16 cellular contexts compared by ENCODE assay signal in the genomic region with DNA sequence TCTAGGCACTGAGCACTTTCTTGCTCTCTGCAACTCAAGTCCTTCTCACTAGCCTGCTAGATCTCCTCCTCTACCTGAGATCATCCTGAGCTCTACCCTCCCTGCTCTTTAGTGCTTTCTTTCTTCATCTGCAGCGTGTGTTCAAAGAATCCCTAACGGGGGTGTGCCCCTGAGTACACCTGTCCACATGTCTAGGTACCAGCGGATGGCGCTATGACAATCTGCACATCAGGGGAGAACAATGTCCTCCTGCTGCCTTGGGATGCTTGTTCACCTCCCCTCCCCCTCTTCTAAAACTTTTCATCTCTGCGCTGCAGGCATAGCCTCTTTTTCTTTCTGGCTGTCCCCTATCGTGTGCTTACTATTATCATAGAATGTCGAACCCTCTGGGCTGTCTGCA.
"Had no signal": no experiment of that assay in that cellular context is flagged by ENCODE, and none has a peak within 500 bp of the region (broad histone marks: within the 10 kb centered on the region; RNA-seq: fewer than 3 reads in every experiment).

No MANE protein-coding gene starts in this region.

- H3K4me1 ChIP-seq: colonic mucosa, heart left ventricle had no signal

- H3K9me3 ChIP-seq: colonic mucosa, gastrocnemius medialis, heart left ventricle, mucosa of descending colon, suprapubic skin had no signal

- H3K27me3 ChIP-seq: colonic mucosa, gastrocnemius medialis, suprapubic skin had no signal

- H3K4me2 ChIP-seq: smooth muscle cell had no signal

- ATAC-seq: activated T-cell treated with anti-CD3 and anti-CD28 coated beads, Interleukin-2, amount 50 U/mL, for 72 hours; esophagus mucosa; gastrocnemius medialis; heart left ventricle; mucosa of descending colon; sciatic nerve had no signal

- H3K27ac ChIP-seq: colonic mucosa, heart left ventricle, suprapubic skin had no signal

- H3K36me3 ChIP-seq: colonic mucosa had no signal

- DNase-seq: activated CD4-positive, alpha-beta T cell treated with anti-CD3 and anti-CD28 coated beads for 1 hour; activated effector memory CD4-positive, alpha-beta T cell treated with anti-CD3 and anti-CD28 coated beads, Interleukin-2, amount 50 U/mL, for 16 hours; activated naive CD4-positive, alpha-beta T cell treated with anti-CD3 and anti-CD28 coated beads, Interleukin-2, amount 50 U/mL, for 16 hours; activated T-cell treated with anti-CD3 and anti-CD28 coated beads, Interleukin-2, amount 50 U/mL, for 72 hours; aorta; colonic mucosa; gastrocnemius medialis; heart left ventricle; mucosa of descending colon; naive B cell; stimulated activated CD4-positive, alpha-beta T cell treated with anti-CD3 and anti-CD28 coated beads, Interleukin-4, amount 100 ng/mL, for 1 hour; stimulated activated naive CD8-positive, alpha-beta T cell treated with anti-CD3 and anti-CD28 coated beads, Interleukin-15, amount 100 ng/mL, for 72 hours had no signal

- H3K4me3 ChIP-seq: colonic mucosa, gastrocnemius medialis, heart left ventricle, mucosa of descending colon, smooth muscle cell, suprapubic skin had no signal
